In genomic region chr19:55653651-55654322, GRCh38 we compare ENCODE assay signal across 1 cellular context.
TF ChIP-seq lines count a peak whose summit lies in the region.

No MANE protein-coding gene starts in this region.

TF ChIP-seq in HCT116, 20 proteins besides CTCF, POLR2A, EP300 and RAD21 (continued from another document):
- peak; percentile 8 for TF ChIP-seq ZBTB33 (IDR thresholded peaks at IDR 0.05; ENCODE audit: extremely low read depth, insufficient replicate concordance, low read length)
- no peak for TF ChIP-seq CEBPB (IDR thresholded peaks at IDR 0.05; ENCODE audit: low read depth)
